21 cellular contexts compared by ENCODE assay signal in the genomic region with DNA sequence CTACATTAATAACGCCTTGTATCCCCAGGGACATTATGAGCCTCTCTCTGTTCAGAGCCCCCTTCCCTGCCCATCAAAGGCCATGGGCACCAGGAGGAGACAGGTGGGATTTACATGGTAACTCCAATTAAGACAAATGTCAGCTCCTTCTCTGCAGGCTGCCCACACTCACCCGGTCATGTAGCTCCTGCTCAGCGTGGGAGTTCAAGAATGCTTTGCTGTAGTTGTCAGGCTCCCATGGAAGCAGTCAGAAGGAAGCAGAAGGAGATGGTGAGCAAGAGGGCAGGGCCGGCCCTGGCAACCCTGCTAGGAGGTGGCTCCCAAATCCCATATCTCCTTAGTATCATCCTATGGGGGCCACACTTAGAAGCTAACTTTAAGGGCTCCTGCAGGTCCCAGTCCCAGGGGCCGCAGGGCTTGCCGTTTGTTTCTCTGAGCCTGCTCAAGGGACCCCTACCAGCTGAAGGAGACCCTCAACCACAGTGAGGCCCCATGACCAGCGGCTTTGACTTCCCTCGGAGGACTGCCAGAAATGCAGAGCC.
A peak's percentile ranks its signal among the peaks of the same experiment; 100 is the strongest.
DNase-seq lines count a peak whose midpoint lies in the region; ATAC-seq, FAIRE-seq and TF ChIP-seq lines count a peak whose summit lies in the region.
"Had no signal": no experiment of that assay in that cellular context is flagged by ENCODE, and none has a peak within 500 bp of the region (broad histone marks: within the 10 kb centered on the region; RNA-seq: fewer than 3 reads in every experiment).

No MANE protein-coding gene starts in this region.

- H3K9ac ChIP-seq in mammary epithelial cell (ENCODE audit: insufficient read depth, low read length) (no peak overlapping the region), astrocyte (ENCODE audit: low read length) (no peak overlapping the region), mesendoderm (ENCODE audit: low read length) (peak overlapping the region; percentile 9), H9 (ENCODE audit: extremely low read depth, insufficient read length, low read length) (no peak overlapping the region)

- H3K27me3 Mint-ChIP-seq in MCF 10A (ENCODE audit: insufficient read depth, unreplicated experiment) (no peaks in the 10 kb centered on the region), astrocyte (ENCODE audit: low read depth, unreplicated experiment) (peaks cover 27% of the 10 kb centered on the region), H9 (ENCODE audit: low read depth) (peaks cover 3% of the 10 kb centered on the region)
- no peaks in the 10 kb centered on the region for H3K27me3 Mint-ChIP-seq in stimulated activated memory B cell treated with anti-CD40 and anti-IgM and Interleukin-4, amounts not matched to agents 10 μg/mL and 1 μg/mL and 100 μg/mL, for 72 hours

- H3K27ac Mint-ChIP-seq in MCF 10A (ENCODE audit: low read depth, unreplicated experiment) (no peak overlapping the region), astrocyte (ENCODE audit: unreplicated experiment) (no peak overlapping the region), H9 (no peak overlapping the region; a peak in 1 of 7 replicates)
- H3K27ac Mint-ChIP-seq in stimulated activated memory B cell treated with anti-CD40 and anti-IgM and Interleukin-4, amounts not matched to agents 10 μg/mL and 1 μg/mL and 100 μg/mL, for 72 hours: peak overlapping the region; percentile 38

- H3K23me2 ChIP-seq in H9 (ENCODE audit: insufficient read length, low read depth, low read length, poor library complexity, severe bottlenecking): no peaks in the 10 kb centered on the region

- H3K4me1 ChIP-seq in mammary epithelial cell (ENCODE audit: insufficient read depth, low read length) (no peaks in the 10 kb centered on the region), astrocyte (ENCODE audit: insufficient read depth, low read length) (peaks cover 13% of the 10 kb centered on the region), mesendoderm (ENCODE audit: control insufficient read depth, low read depth, low read length) (peaks cover 28% of the 10 kb centered on the region), H9 (ENCODE audit: insufficient read depth, low read length) (peaks cover 8% of the 10 kb centered on the region; the same call in 1 of the 2 replicates)

- H3K79me1 ChIP-seq in mesendoderm (ENCODE audit: low read length) (no peaks in the 10 kb centered on the region), H9 (ENCODE audit: insufficient read depth, low read depth, low read length, poor library complexity, severe bottlenecking) (no peaks in the 10 kb centered on the region)

- H4K20me1 ChIP-seq in mammary epithelial cell (ENCODE audit: insufficient read depth, low read length): no peaks in the 10 kb centered on the region
- no peaks in the 10 kb centered on the region for H4K20me1 ChIP-seq in astrocyte (ENCODE audit: insufficient read depth, low read length)
- H4K20me1 ChIP-seq in H9 (ENCODE audit: control insufficient read depth, insufficient read depth, insufficient read length): no peaks in the 10 kb centered on the region

- 57% methylated on average over 7 of the region's 8 CpGs for WGBS in mammary epithelial cell (ENCODE audit: low coverage, missing lambda C conversion rate)
- no CpG with 5 or more reads among the region's 8 CpGs for WGBS in mesendoderm (ENCODE audit: extremely low coverage, insufficient coverage, low lambda C conversion rate)
- WGBS in H9 (ENCODE audit: extremely low coverage, insufficient read length, low lambda C conversion rate): no CpG with 5 or more reads among the region's 8 CpGs

- dilution Hi-C loops in mammary epithelial cell (cut with HindIII; ENCODE audit: low sequenced_read_pairs): loop anchor here (5.0 kb wide), 1 partner anchor 44 kb away; no protein-coding TSS in a partner anchor

- H3K4ac ChIP-seq in mesendoderm (ENCODE audit: low read depth, low read length) (peak overlapping the region; percentile 76), H9 (ENCODE audit: low read depth, low read length) (no peak overlapping the region)

- no peak overlapping the region for H2BK20ac ChIP-seq in H9 (ENCODE audit: low read depth, low read length, poor library complexity, severe bottlenecking)

- H3K56ac ChIP-seq in mesendoderm (ENCODE audit: low read length) (peak overlapping the region; percentile 78), H9 (ENCODE audit: insufficient read length, low read depth, low read length) (no peak overlapping the region)

- no peak overlapping the region for H3K4me3 ChIP-seq in mammary epithelial cell (replicated peaks in 1 of 3; ENCODE audit: insufficient read depth in 1 of 3, low read depth in 2 of 3, low read length in 3 of 3)
- H3K4me3 ChIP-seq in astrocyte (ENCODE audit: insufficient read depth, low read depth, low read length): no peak overlapping the region
- no peak overlapping the region for H3K4me3 ChIP-seq in mesendoderm (ENCODE audit: low read length)
- H3K4me3 ChIP-seq: PC-9, SK-N-MC had no signal

- H3K4me3 Mint-ChIP-seq in MCF 10A (ENCODE audit: unreplicated experiment): no peak overlapping the region
- no peak overlapping the region for H3K4me3 Mint-ChIP-seq in astrocyte (ENCODE audit: unreplicated experiment)
- H3K4me3 Mint-ChIP-seq in stimulated activated memory B cell treated with anti-CD40 and anti-IgM and Interleukin-4, amounts not matched to agents 10 μg/mL and 1 μg/mL and 100 μg/mL, for 72 hours: no peak overlapping the region
- H3K4me3 Mint-ChIP-seq in H9: no peak overlapping the region

- POLR2A ChIA-PET in MCF 10A (lab: Yijun Ruan, JAX): interaction anchor here (0.6 kb wide), 1 partner anchor 120 kb away, joined by 3 read pairs; no protein-coding TSS in a partner anchor

- H3K4me1 Mint-ChIP-seq in MCF 10A (ENCODE audit: insufficient read depth, unreplicated experiment): peaks cover 15% of the 10 kb centered on the region
- H3K4me1 Mint-ChIP-seq in astrocyte (ENCODE audit: low read depth, unreplicated experiment): peaks cover 14% of the 10 kb centered on the region
- H3K4me1 Mint-ChIP-seq in stimulated activated memory B cell treated with anti-CD40 and anti-IgM and Interleukin-4, amounts not matched to agents 10 μg/mL and 1 μg/mL and 100 μg/mL, for 72 hours: peaks cover 42% of the 10 kb centered on the region
- H3K4me1 Mint-ChIP-seq in H9: peaks cover 4 to 9% of the 10 kb centered on the region in 2 experiments

- H2AFZ ChIP-seq in mammary epithelial cell (ENCODE audit: low read depth, low read length) (no peak overlapping the region), astrocyte (ENCODE audit: low read depth, low read length) (no peak overlapping the region), H9 (ENCODE audit: low read length) (no peak overlapping the region)
- H2AFZ ChIP-seq: PC-9 had no signal

- H3T11ph ChIP-seq in H9 (ENCODE audit: low read length): no peak overlapping the region

- H2BK120ac ChIP-seq in mesendoderm (ENCODE audit: low read depth, low read length) (no peak overlapping the region), H9 (ENCODE audit: low read depth, low read length, poor library complexity, severe bottlenecking) (no peak overlapping the region)

- H3K79me2 ChIP-seq in mammary epithelial cell (ENCODE audit: insufficient read depth, low read length) (no peaks in the 10 kb centered on the region), astrocyte (ENCODE audit: insufficient read depth, low read length) (no peaks in the 10 kb centered on the region), mesendoderm (ENCODE audit: control insufficient read depth, insufficient read depth, low read length) (no peaks in the 10 kb centered on the region), H9 (ENCODE audit: insufficient read depth, low read length) (no peaks in the 10 kb centered on the region)

- H3K23ac ChIP-seq in mesendoderm (ENCODE audit: low read length): peak overlapping the region; percentile 54
- H3K23ac ChIP-seq in H9 (ENCODE audit: insufficient read length, low read depth, low read length): no peak overlapping the region

- no peak for TF ChIP-seq CTCF in mammary epithelial cell (conservative IDR thresholded peaks at IDR 0.05 in 1 of 2, IDR thresholded peaks at IDR 0.05 in 1 of 2; ENCODE audit: extremely low read depth in 1 of 2, insufficient read depth in 1 of 2, low read depth in 1 of 2, low read length in 2 of 2)
- no peak for TF ChIP-seq CTCF in MCF 10A (IDR thresholded peaks at IDR 0.05; ENCODE audit: unreplicated experiment)
- no peak for TF ChIP-seq CTCF in astrocyte (IDR thresholded peaks at IDR 0.05; ENCODE audit: insufficient read depth, low read depth, low read length)
- no peak for TF ChIP-seq CTCF in D721Med (IDR thresholded peaks at IDR 0.05; ENCODE audit: insufficient read depth, missing control alignments)
- TF ChIP-seq CTCF in H9 (conservative IDR thresholded peaks at IDR 0.05): no peak

- H4K5ac ChIP-seq in mesendoderm (ENCODE audit: low read length): peak overlapping the region; percentile 40
- H4K5ac ChIP-seq in H9 (ENCODE audit: insufficient read length, low read depth, low read length): no peak overlapping the region

- H4K91ac ChIP-seq in H9 (ENCODE audit: insufficient read length, low read depth, low read length): no peak overlapping the region

- no peak overlapping the region for H4K8ac ChIP-seq in mesendoderm (ENCODE audit: low read depth, low read length)
- H4K8ac ChIP-seq in H9 (replicated peaks; ENCODE audit: insufficient read length, low read depth, low read length): no peak overlapping the region

- H3K4me2 ChIP-seq in mammary epithelial cell (ENCODE audit: insufficient read depth, low read depth, low read length) (no peak overlapping the region), astrocyte (ENCODE audit: low read length) (no peak overlapping the region), mesendoderm (ENCODE audit: low read length) (peak overlapping the region; percentile 11), H9 (ENCODE audit: insufficient read depth, insufficient read length, low read length) (no peak overlapping the region)
- H3K4me2 ChIP-seq: PC-9 had no signal

- no peak overlapping the region; the same call in 1 of the 2 replicates for H3K14ac ChIP-seq in H9 (ENCODE audit: insufficient read depth, low read length)

- BruUV-seq in mammary epithelial cell (replicated peaks; lab: Mats Ljungman, UMichigan) (no TSS peak), MCF 10A (replicated peaks; lab: Mats Ljungman, UMichigan) (no TSS peak)

- ATAC-seq in stimulated activated memory B cell treated with anti-CD40 and anti-IgM and Interleukin-4, amounts not matched to agents 10 μg/mL and 1 μg/mL and 100 μg/mL, for 72 hours: no peak
- ATAC-seq: HepG2 had no signal

- H3K36me3 ChIP-seq in mammary epithelial cell (ENCODE audit: insufficient read depth, low read length) (no peaks in the 10 kb centered on the region), astrocyte (ENCODE audit: insufficient read depth, low read length) (no peaks in the 10 kb centered on the region), mesendoderm (ENCODE audit: control insufficient read depth, insufficient read depth, low read length) (no peaks in the 10 kb centered on the region)

- no peak overlapping the region for H3K27ac ChIP-seq in mammary epithelial cell (ENCODE audit: insufficient read depth, low read depth, low read length)
- H3K27ac ChIP-seq in astrocyte (ENCODE audit: low read depth, low read length): no peak overlapping the region
- H3K27ac ChIP-seq in mesendoderm (ENCODE audit: low read depth, low read length): no peak overlapping the region
- no peak overlapping the region for H3K27ac ChIP-seq in H9 (ENCODE audit: insufficient read length, low read depth, low read length)
- H3K27ac ChIP-seq: PC-9, SK-N-MC had no signal

- H3K9me3 Mint-ChIP-seq in MCF 10A (ENCODE audit: unreplicated experiment) (no peaks in the 10 kb centered on the region), astrocyte (ENCODE audit: unreplicated experiment) (peaks cover 6% of the 10 kb centered on the region), H9 (no peaks in the 10 kb centered on the region)
- H3K9me3 Mint-ChIP-seq in stimulated activated memory B cell treated with anti-CD40 and anti-IgM and Interleukin-4, amounts not matched to agents 10 μg/mL and 1 μg/mL and 100 μg/mL, for 72 hours: no peaks in the 10 kb centered on the region

- no peak overlapping the region for H2BK12ac ChIP-seq in H9 (ENCODE audit: insufficient read length, low read depth, low read length)

- no peak overlapping the region for H2BK15ac ChIP-seq in mesendoderm (replicated peaks; ENCODE audit: low read depth)
- H2BK15ac ChIP-seq in H9 (ENCODE audit: low read depth, low read length): no peak overlapping the region

- H2BK5ac ChIP-seq in mesendoderm (ENCODE audit: low read length) (peak overlapping the region; percentile 93), H9 (ENCODE audit: insufficient read length, low read length) (no peak overlapping the region)

- CTCF ChIA-PET in mammary epithelial cell (lab: Charles Lee; ENCODE audit: low non-redundant PET) (no interaction called here), MCF 10A (lab: Yijun Ruan, JAX) (interaction anchor here (0.6 kb wide), 1 partner anchor 25 kb away, joined by 3 read pairs; no protein-coding TSS in a partner anchor)

- H3K18ac ChIP-seq in mesendoderm (ENCODE audit: low read length) (peak overlapping the region; percentile 4), H9 (ENCODE audit: insufficient read length, low read depth, low read length) (no peak overlapping the region)

- DNase-seq in mammary epithelial cell: peak; percentile 14
- DNase-seq in MCF 10A (ENCODE audit: unreplicated experiment): no peak
- DNase-seq in astrocyte (ENCODE audit: low read depth): peak; percentile 52
- no peak for DNase-seq in mesendoderm
- no peak for DNase-seq in D721Med (ENCODE audit: insufficient read length, low spot score)
- DNase-seq in H9: no peak
- no peak for DNase-seq in DMS79 (lab: John Stamatoyannopoulos, UW)
- DNase-seq: 8988T, C1 segment of cervical spinal cord, DMS153, Kasumi-1, MV-4-11, NCI-H1417 treated with DMSO at 0.1 percent for 48 hours, NCI-H2081 treated with DMSO at 0.1 percent for 48 hours, NCI-H774, PC-9 had no signal

- in situ Hi-C loops in mammary epithelial cell (cut with MboI; ENCODE audit: low sequenced_read_pairs in 2 of 2): no loop called here

- no peaks in the 10 kb centered on the region for H3K36me3 Mint-ChIP-seq in MCF 10A (ENCODE audit: insufficient read depth, unreplicated experiment)
- H3K36me3 Mint-ChIP-seq in astrocyte (ENCODE audit: low read depth, unreplicated experiment): peaks cover 2% of the 10 kb centered on the region
- no peaks in the 10 kb centered on the region for H3K36me3 Mint-ChIP-seq in stimulated activated memory B cell treated with anti-CD40 and anti-IgM and Interleukin-4, amounts not matched to agents 10 μg/mL and 1 μg/mL and 100 μg/mL, for 72 hours
- H3K36me3 Mint-ChIP-seq in H9 (ENCODE audit: insufficient read depth in 1 of 3, low read depth in 3 of 3): peaks cover 0 to 1% (median 0%) of the 10 kb centered on the region in 3 experiments; a peak in 2 of 7 replicates

- intact Hi-C loops in mammary epithelial cell (cut with micrococcal nuclease) (no loop called here), MCF 10A (cut with micrococcal nuclease) (no loop called here)

- H3K9me3 ChIP-seq in mammary epithelial cell (replicated peaks; ENCODE audit: insufficient read depth, low read length) (no peaks in the 10 kb centered on the region), astrocyte (ENCODE audit: insufficient read depth, low read depth, low read length) (no peaks in the 10 kb centered on the region), H9 (ENCODE audit: control insufficient read depth, low read depth, low read length) (no peaks in the 10 kb centered on the region)

- no peak for FAIRE-seq in astrocyte (lab: Jason Lieb, UNC)
- FAIRE-seq in D721Med (lab: Jason Lieb, UNC): no peak
- FAIRE-seq: GM18507, H1, HepG2 had no signal

- H3K27me3 ChIP-seq in mammary epithelial cell (ENCODE audit: insufficient read depth, low read length) (no peaks in the 10 kb centered on the region), astrocyte (ENCODE audit: insufficient read depth, low read length) (peaks cover 13% of the 10 kb centered on the region), mesendoderm (ENCODE audit: insufficient read depth, low read length, poor library complexity) (no peaks in the 10 kb centered on the region), H9 (ENCODE audit: insufficient read depth, low read length) (no peaks in the 10 kb centered on the region)

- peak overlapping the region; percentile 95 for H2AK5ac ChIP-seq in mesendoderm (ENCODE audit: low read length)
- no peak overlapping the region for H2AK5ac ChIP-seq in H9 (ENCODE audit: insufficient read length, low read length)

Comparison
In these comparisons a context has a peak if more than half of its experiments do, and no peak if none do; other contexts are left out.
1. DNase-seq: peak in mammary epithelial cell (single experiment) and astrocyte (single experiment); none in MCF 10A (single experiment), mesendoderm (single experiment), D721Med (single experiment), H9 (single experiment) and DMS79 (single experiment).